ENCODE assay signal across 1 cellular context in genomic region chr11:104934073-104934472, GRCh38.
A peak's percentile ranks its signal among the peaks of the same experiment; 100 is the strongest.
TF ChIP-seq lines count a peak whose summit lies in the region.

No MANE protein-coding gene starts in this region.

TF ChIP-seq in A549, 52 proteins besides CTCF, POLR2A, EP300 and RAD21:
- TF ChIP-seq ZC3H11A (IDR thresholded peaks at IDR 0.05), result peak; percentile 58
